In genomic region chr12:117724545-117724944, GRCh38 we compare ENCODE assay signal across 8 cellular contexts.
"Had no signal": no experiment of that assay in that cellular context is flagged by ENCODE, and none has a peak within 500 bp of the region (broad histone marks: within the 10 kb centered on the region; RNA-seq: fewer than 3 reads in every experiment).

No MANE protein-coding gene starts in this region.

- H3K4me3 ChIP-seq: colonic mucosa had no signal

- H3K27ac ChIP-seq: colonic mucosa, epithelial cell of prostate had no signal

- H3K36me3 ChIP-seq: colonic mucosa had no signal

- DNase-seq: activated CD4-positive, alpha-beta T cell treated with anti-CD3 and anti-CD28 coated beads, Interleukin-2, amount 10 ng/mL, durations not matched to agents 7 days and 5 days; activated naive CD4-positive, alpha-beta T cell treated with anti-CD3 and anti-CD28 coated beads for 36 hours; activated T-cell treated with anti-CD3 and anti-CD28 coated beads for 4 hours; colonic mucosa; effector CD4-positive, alpha-beta T cell; stimulated activated CD4-positive, alpha-beta T cell treated with anti-CD3 and anti-CD28 coated beads, Interleukin-12 subunit alpha, Interleukin-12 subunit beta, amount 100 ng/mL, for 4 hours; stimulated activated naive CD4-positive, alpha-beta T cell treated with Interleukin-2 at 50 U/mL for 16 hours had no signal

- H3K4me1 ChIP-seq: colonic mucosa had no signal

- H3K27me3 ChIP-seq: colonic mucosa had no signal

- H3K9me3 ChIP-seq: colonic mucosa had no signal
